Comparison of ENCODE assay signal across 34 cellular contexts in genomic region chr4:16029886-16030285, GRCh38. TPM values are rescaled to one million over a fixed set of nuclear protein-coding genes. Genes with fewer than 3 reads are reported as not detected.
A peak's percentile ranks its signal among the peaks of the same experiment; 100 is the strongest.
DNase-seq lines count a peak whose midpoint lies in the region; ATAC-seq and TF ChIP-seq lines count a peak whose summit lies in the region.
"Had no signal": no experiment of that assay in that cellular context is flagged by ENCODE, and none has a peak within 500 bp of the region (broad histone marks: within the 10 kb centered on the region; RNA-seq: fewer than 3 reads in every experiment).

No MANE protein-coding gene starts in this region.

- H3K27ac Mint-ChIP-seq in activated naive CD4-positive, alpha-beta T cell treated with anti-CD3 and anti-CD28 coated beads, Interleukin-2, amount 50 U/mL, for 72 hours = no peak overlapping the region
- H3K27ac Mint-ChIP-seq: activated CD4-positive, alpha-beta T cell treated with anti-CD3 and anti-CD28 coated beads, Interleukin-2, amount 10 ng/mL, durations not matched to agents 24 days and 14 days; activated T-cell treated with anti-CD3 and anti-CD28 coated beads, Interleukin-2, amount 50 U/mL, for 24 hours; naive thymus-derived CD4-positive, alpha-beta T cell had no signal

- TF ChIP-seq CTCF in AG10803 (conservative IDR thresholded peaks at IDR 0.05; ENCODE audit: low read length) = no peak
- no peak for TF ChIP-seq CTCF in ascending aorta (IDR thresholded peaks at IDR 0.05)
- no peak for TF ChIP-seq CTCF in colonic mucosa (IDR thresholded peaks at IDR 0.05)
- no peak for TF ChIP-seq CTCF in upper lobe of left lung (IDR thresholded peaks at IDR 0.05)

- no peaks in the 10 kb centered on the region for H3K36me3 Mint-ChIP-seq in activated naive CD4-positive, alpha-beta T cell treated with anti-CD3 and anti-CD28 coated beads, Interleukin-2, amount 50 U/mL, for 72 hours
- H3K36me3 Mint-ChIP-seq: mesothelial cell of epicardium; naive thymus-derived CD4-positive, alpha-beta T cell had no signal

- TF ChIP-seq POLR2A in upper lobe of left lung (IDR thresholded peaks at IDR 0.05) = no peak

- H3K9me3 Mint-ChIP-seq in activated naive CD4-positive, alpha-beta T cell treated with anti-CD3 and anti-CD28 coated beads, Interleukin-2, amount 50 U/mL, for 72 hours = no peaks in the 10 kb centered on the region
- H3K9me3 Mint-ChIP-seq: activated CD4-positive, alpha-beta T cell treated with anti-CD3 and anti-CD28 coated beads, Interleukin-2, amount 10 ng/mL, durations not matched to agents 24 days and 14 days; activated T-cell treated with anti-CD3 and anti-CD28 coated beads, Interleukin-2, amount 50 U/mL, for 24 hours; mesothelial cell of epicardium; naive thymus-derived CD4-positive, alpha-beta T cell had no signal

- no peaks in the 10 kb centered on the region for H3K9me3 ChIP-seq in ascending aorta
- no peaks in the 10 kb centered on the region for H3K9me3 ChIP-seq in colonic mucosa
- H3K9me3 ChIP-seq in upper lobe of left lung = no peaks in the 10 kb centered on the region
- H3K9me3 ChIP-seq: heart right ventricle, Peyer's patch, tibial nerve had no signal

- intact Hi-C loops in ascending aorta (cut with DNase I) (loop anchor here (5.0 kb wide), 1 partner anchor 1417 kb away; no protein-coding TSS in a partner anchor), colonic mucosa (cut with DNase I) (loop anchor here (5.0 kb wide), 2 partner anchors 167 to 237 kb away; no protein-coding TSS in a partner anchor)

- no peak for TF ChIP-seq EP300 in upper lobe of left lung (IDR thresholded peaks at IDR 0.05)

- H3K9ac ChIP-seq in colonic mucosa (ENCODE audit: low read depth in 2 of 2, low read length in 2 of 2) = no peak overlapping the region

- H3K4me1 ChIP-seq in ascending aorta (peaks cover 0 to 15% of the 10 kb centered on the region in 2 donors), colonic mucosa (no peaks in the 10 kb centered on the region), upper lobe of left lung (peaks cover 0 to 10% (median 6%) of the 10 kb centered on the region in 4 donors)
- H3K4me1 ChIP-seq: foreskin keratinocyte, Peyer's patch had no signal

- H3K4me3 ChIP-seq in AG10803 (ENCODE audit: low read length) (no peak overlapping the region), ascending aorta (no peak overlapping the region), colonic mucosa (no peak overlapping the region), upper lobe of left lung (no peak overlapping the region)
- H3K4me3 ChIP-seq: heart right ventricle, Peyer's patch, skin epidermis, tibial nerve had no signal

- H3K27ac ChIP-seq in ascending aorta = peak overlapping the region; percentile 27 to 66
- no peak overlapping the region for H3K27ac ChIP-seq in colonic mucosa
- no peak overlapping the region for H3K27ac ChIP-seq in upper lobe of left lung
- H3K27ac ChIP-seq: foreskin keratinocyte, Peyer's patch, skin epidermis, tibial nerve, VCaP had no signal

- ATAC-seq in GM18907 (IDR thresholded peaks at IDR 0.05; ENCODE audit: unreplicated experiment) (no peak), upper lobe of left lung (ENCODE audit: low FRiP score in 2 of 2) (no peak)
- no peak for ATAC-seq in activated naive CD4-positive, alpha-beta T cell treated with anti-CD3 and anti-CD28 coated beads, Interleukin-2, amount 50 U/mL, for 72 hours
- ATAC-seq: foreskin keratinocyte; heart right ventricle; left colon; naive thymus-derived CD4-positive, alpha-beta T cell had no signal

- H3K27me3 ChIP-seq in ascending aorta = no peaks in the 10 kb centered on the region
- H3K27me3 ChIP-seq in colonic mucosa = no peaks in the 10 kb centered on the region
- H3K27me3 ChIP-seq in upper lobe of left lung = no peaks in the 10 kb centered on the region
- H3K27me3 ChIP-seq: heart right ventricle, Peyer's patch, tibial nerve had no signal

- WGBS in upper lobe of left lung, 2 donors = 58 to 77% methylated on average over 1 of the region's 1 CpG

- DNase-seq in AG10803 (ENCODE audit: low read depth) = peak; percentile 26
- peak; percentile 33 for DNase-seq in HuH-7 (ENCODE audit: low spot score)
- DNase-seq in ascending aorta (ENCODE audit: low spot score in 2 of 2) = no peak
- peak; percentile 64 for DNase-seq in iris pigment epithelial cell (ENCODE audit: low read depth)
- DNase-seq in colonic mucosa = no peak
- DNase-seq in upper lobe of left lung = no peak
- no peak for DNase-seq in activated naive CD4-positive, alpha-beta T cell treated with anti-CD3 and anti-CD28 coated beads, Interleukin-2, amount 50 U/mL, for 72 hours (ENCODE audit: low spot score in 2 of 2)
- DNase-seq: activated CD4-positive, alpha-beta T cell treated with anti-CD3 and anti-CD28 coated beads, Interleukin-2, amount 10 ng/mL, durations not matched to agents 24 days and 14 days; activated gamma-delta T cell treated with Interleukin-2 at 50 U/mL for 16 hours; activated T-cell treated with anti-CD3 and anti-CD28 coated beads, Interleukin-2, amount 50 U/mL, for 24 hours; DMS79 treated with DMSO at 0.1 percent for 48 hours; effector CD4-positive, alpha-beta T cell; erythroblast; foreskin keratinocyte; GF-D8; heart right ventricle; left colon; naive thymus-derived CD4-positive, alpha-beta T cell; NCI-H1105; NCI-H1930; NCI-H524 treated with DMSO at 0.1 percent for 48 hours; NK-92 treated with Interleukin-12 subunit alpha and Interleukin-12 subunit beta, amount 100 ng/mL, for 24 hours; nucleus accumbens; Peyer's patch; SHP77 treated with DMSO at 0.1 percent for 48 hours; stimulated activated CD8-positive, alpha-beta memory T cell treated with anti-CD3 and anti-CD28 coated beads, Interleukin-4, amount 100 ng/mL, for 48 hours; SW 1271; T-helper 9 cell had no signal

- H3K36me3 ChIP-seq in ascending aorta (no peaks in the 10 kb centered on the region), colonic mucosa (no peaks in the 10 kb centered on the region), upper lobe of left lung (no peaks in the 10 kb centered on the region)
- H3K36me3 ChIP-seq: heart right ventricle, tibial nerve had no signal

RNA-seq across cellular contexts. Expression of gene PROM1, which starts 53.9 kb away (rescaled TPM):
- total RNA-seq in ascending aorta (7.2 TPM), colonic mucosa (10 to 100 TPM; 34.3 to 63.9 TPM), upper lobe of left lung (10 to 100 TPM in 1 of 6 donors, 1 to 10 TPM in 5; 1.6 to 43.6 (median 4.3) TPM)
- under 1 TPM; 0.06 to 0.41 TPM for total RNA-seq in activated naive CD4-positive, alpha-beta T cell treated with anti-CD3 and anti-CD28 coated beads, Interleukin-2, amount 50 U/mL, for 72 hours
- total RNA-seq: activated CD4-positive, alpha-beta T cell treated with anti-CD3 and anti-CD28 coated beads, Interleukin-2, amount 10 ng/mL, durations not matched to agents 24 days and 14 days; foreskin keratinocyte; HT1080; tibial nerve had no signal

Comparison
In these comparisons a context has a peak if more than half of its experiments do, and no peak if none do; other contexts are left out.
1. DNase-seq: peak in AG10803 (single experiment), HuH-7 (single experiment) and iris pigment epithelial cell (single experiment); none in ascending aorta (0 of 2), colonic mucosa (single experiment), upper lobe of left lung (0 of 2) and activated naive CD4-positive, alpha-beta T cell treated with anti-CD3 and anti-CD28 coated beads, Interleukin-2, amount 50 U/mL, for 72 hours (0 of 2).
2. H3K27ac ChIP-seq: peak in ascending aorta (2 of 2); none in colonic mucosa (single experiment) and upper lobe of left lung (0 of 4).